8 cellular contexts compared by ENCODE assay signal in genomic region chr2:104412384-104412783, GRCh38.
DNase-seq lines count a peak whose midpoint lies in the region; ATAC-seq and TF ChIP-seq lines count a peak whose summit lies in the region.

No MANE protein-coding gene starts in this region.

- DNase-seq in Caco-2 (peak in 1 of 2 experiments; percentile 44), body of pancreas (peak; percentile 23 to 53 (median 44)), osteocyte (ENCODE audit: extremely low spot score, unreplicated experiment) (no peak), tibial artery (no peak), NCI-H128 (lab: John Stamatoyannopoulos, UW; ENCODE audit: unreplicated experiment) (no peak)

- CTCF ChIA-PET in Caco-2 (lab: Charles Lee) = no interaction called here

- no peak overlapping the region for H3K4me3 Mint-ChIP-seq in Caco-2 (ENCODE audit: unreplicated experiment)
- no peak overlapping the region for H3K4me3 Mint-ChIP-seq in osteocyte (ENCODE audit: unreplicated experiment)

- POLR2A ChIA-PET in Caco-2 (lab: Charles Lee) = no interaction called here

- intact Hi-C loops in Caco-2 (cut with micrococcal nuclease; ENCODE audit: unreplicated experiment) = loop anchor here (1.0 to 10.0 kb wide), 4 partner anchors 158 to 462 kb away; no protein-coding TSS in a partner anchor
- intact Hi-C loops in body of pancreas (cut with DNase I) = no loop called here
- intact Hi-C loops in tibial artery (cut with DNase I; ENCODE audit: low total_unique reads) = no loop called here

- no peaks in the 10 kb centered on the region for H3K4me1 Mint-ChIP-seq in Caco-2 (ENCODE audit: low read depth, unreplicated experiment)
- no peaks in the 10 kb centered on the region for H3K4me1 Mint-ChIP-seq in osteocyte (ENCODE audit: unreplicated experiment)

- H3K9me3 ChIP-seq in Caco-2 (no peaks in the 10 kb centered on the region), body of pancreas (no peaks in the 10 kb centered on the region), tibial artery (no peaks in the 10 kb centered on the region)

- H3K27me3 Mint-ChIP-seq in Caco-2 (ENCODE audit: insufficient read depth, unreplicated experiment) (peaks cover 23% of the 10 kb centered on the region), osteocyte (ENCODE audit: unreplicated experiment) (peaks cover 13% of the 10 kb centered on the region)

- H3K36me3 Mint-ChIP-seq in Caco-2 (ENCODE audit: insufficient read depth, unreplicated experiment) (no peaks in the 10 kb centered on the region), osteocyte (ENCODE audit: unreplicated experiment) (no peaks in the 10 kb centered on the region)

- TF ChIP-seq POLR2A in body of pancreas (IDR thresholded peaks at IDR 0.05) = no peak

- TF ChIP-seq RAD21 in Ishikawa (IDR thresholded peaks at IDR 0.05; ENCODE audit: low read depth) = peak; percentile 70

- H3K4me1 ChIP-seq in Caco-2 (no peaks in the 10 kb centered on the region), body of pancreas (no peaks in the 10 kb centered on the region), tibial artery (no peaks in the 10 kb centered on the region)

- ATAC-seq in GM18519 (IDR thresholded peaks at IDR 0.05; ENCODE audit: low FRiP score, unreplicated experiment) (peak; percentile 72), body of pancreas (no peak), GM18873 (IDR thresholded peaks at IDR 0.05; ENCODE audit: low FRiP score, unreplicated experiment) (no peak)

- BruUV-seq in Caco-2 (replicated peaks; lab: Mats Ljungman, UMichigan) = no TSS peak

- no peaks in the 10 kb centered on the region for H3K36me3 ChIP-seq in Caco-2 (ENCODE audit: control insufficient read depth, insufficient read depth, low read length)
- no peaks in the 10 kb centered on the region for H3K36me3 ChIP-seq in body of pancreas (replicated peaks in 1 of 2; ENCODE audit: insufficient read depth in 1 of 2, low read depth in 2 of 2)
- H3K36me3 ChIP-seq in tibial artery = no peaks in the 10 kb centered on the region

- no peaks in the 10 kb centered on the region for H3K9me3 Mint-ChIP-seq in Caco-2 (ENCODE audit: unreplicated experiment)
- no peaks in the 10 kb centered on the region for H3K9me3 Mint-ChIP-seq in osteocyte (ENCODE audit: unreplicated experiment)

- peak; percentile 42 to 52 for TF ChIP-seq CTCF in Caco-2 (IDR thresholded peaks at IDR 0.05; ENCODE audit: insufficient read depth in 1 of 2, low read depth in 1 of 2, low read length in 1 of 2, severe bottlenecking in 1 of 2, unreplicated experiment in 1 of 2)
- peak; percentile 14 to 55 (median 47) for TF ChIP-seq CTCF in body of pancreas (IDR thresholded peaks at IDR 0.05)
- TF ChIP-seq CTCF in osteocyte (IDR thresholded peaks at IDR 0.05) = peak; percentile 59
- no peak for TF ChIP-seq CTCF in tibial artery (IDR thresholded peaks at IDR 0.05)

- H3K27ac Mint-ChIP-seq in Caco-2 (ENCODE audit: unreplicated experiment) (no peak overlapping the region), osteocyte (ENCODE audit: unreplicated experiment) (no peak overlapping the region)

- H3K4me3 ChIP-seq in Caco-2 (ENCODE audit: low read depth, low read length) = no peak overlapping the region
- H3K4me3 ChIP-seq in body of pancreas = no peak overlapping the region
- no peak overlapping the region for H3K4me3 ChIP-seq in tibial artery

- no peak overlapping the region for H3K27ac ChIP-seq in body of pancreas
- H3K27ac ChIP-seq in tibial artery = no peak overlapping the region

- TF ChIP-seq EP300 in Ishikawa (IDR thresholded peaks at IDR 0.05; ENCODE audit: borderline replicate concordance) = no peak

- WGBS in body of pancreas, 2 donors = 5 to 11% methylated on average over 2 of the region's 2 CpGs

- H3K27me3 ChIP-seq in Caco-2 (replicated peaks; ENCODE audit: control insufficient read depth, insufficient read depth, low read length) (no peaks in the 10 kb centered on the region), body of pancreas (no peaks in the 10 kb centered on the region), tibial artery (peaks cover 0 to 3% of the 10 kb centered on the region in 2 donors)

TF ChIP-seq in Ishikawa, 13 proteins besides CTCF, POLR2A, EP300 and RAD21:
- TF ChIP-seq YY1 (IDR thresholded peaks at IDR 0.05; ENCODE audit: low read depth) = no peak
- no peak for TF ChIP-seq FOXM1 (IDR thresholded peaks at IDR 0.05; ENCODE audit: borderline replicate concordance, low read depth)
- no peak for TF ChIP-seq TCF12 (IDR thresholded peaks at IDR 0.05; ENCODE audit: low read depth)
- no peak for TF ChIP-seq MAX (IDR thresholded peaks at IDR 0.05)
- TF ChIP-seq EGR1 (IDR thresholded peaks at IDR 0.05) = no peak
- no peak for TF ChIP-seq TAF1 (IDR thresholded peaks at IDR 0.05; ENCODE audit: low read depth)
- TF ChIP-seq ZBTB7A (IDR thresholded peaks at IDR 0.05; ENCODE audit: low read depth) = no peak
- TF ChIP-seq CREB1 (IDR thresholded peaks at IDR 0.05; ENCODE audit: low read depth) = no peak
- TF ChIP-seq TEAD4 (IDR thresholded peaks at IDR 0.05) = no peak
- no peak for TF ChIP-seq USF1 (IDR thresholded peaks at IDR 0.05)
TF ChIP-seq in Ishikawa: peak in this region for 0.

Comparison
In these comparisons a context has a peak if more than half of its experiments do, and no peak if none do; other contexts are left out.
1. DNase-seq: peak in body of pancreas (4 of 4); none in osteocyte (single experiment), tibial artery (0 of 2) and NCI-H128 (single experiment).
2. CTCF ChIP-seq: peak in Caco-2 (2 of 2), body of pancreas (7 of 7) and osteocyte (single experiment); none in tibial artery (0 of 2).